In the genomic region with DNA sequence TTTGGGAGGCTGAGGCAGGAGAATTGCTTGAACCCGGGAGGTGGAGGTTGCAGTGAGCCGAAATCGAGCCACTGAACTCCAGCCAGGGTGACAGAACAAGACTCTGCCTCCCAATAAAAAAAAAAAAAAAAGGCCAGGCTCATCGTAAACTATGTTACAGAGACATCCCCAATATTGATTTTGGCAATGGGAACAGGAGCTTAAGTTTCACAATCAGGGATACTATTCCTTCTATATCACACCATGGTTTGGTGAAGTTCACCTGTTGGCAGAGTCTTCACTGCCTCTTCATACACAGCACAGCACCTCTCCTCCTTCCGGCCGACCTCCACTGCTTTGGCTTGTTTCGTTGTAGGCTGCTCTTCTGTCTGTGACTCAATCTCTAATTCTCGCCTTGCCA, we compare ENCODE assay signal across 1 cellular context.
TF ChIP-seq lines count a peak whose summit lies in the region.

No MANE protein-coding gene starts in this region.

TF ChIP-seq in SK-N-SH, 30 proteins besides CTCF, POLR2A, EP300 and RAD21:
- TF ChIP-seq FOSL2 (IDR thresholded peaks at IDR 0.05; ENCODE audit: borderline replicate concordance, low read depth): no peak
- TF ChIP-seq, protein P1, sequence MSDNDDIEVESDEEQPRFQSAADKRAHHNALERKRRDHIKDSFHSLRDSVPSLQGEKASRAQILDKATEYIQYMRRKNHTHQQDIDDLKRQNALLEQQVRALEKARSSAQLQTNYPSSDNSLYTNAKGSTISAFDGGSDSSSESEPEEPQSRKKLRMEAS (IDR thresholded peaks at IDR 0.05; ENCODE audit: low read depth): no peak
